Comparison of ENCODE assay signal across 1 cellular context in genomic region chr1:17405898-17406759, GRCh38.
TF ChIP-seq lines count a peak whose summit lies in the region.

No MANE protein-coding gene starts in this region.

TF ChIP-seq in HepG2, 621 proteins besides CTCF, POLR2A, EP300 and RAD21 (continued from another document and continues in another):
- TF ChIP-seq PAXIP1 (CRISPR knock-in tag; conservative IDR thresholded peaks at IDR 0.05) = 0 out of 2 replicates have a peak, but pooled peaks have one; percentile 13
- TF ChIP-seq ZNF574 (CRISPR knock-in tag; IDR thresholded peaks at IDR 0.05) = peak; percentile 93
- peak; percentile 78 for TF ChIP-seq XRCC5 (optimal IDR thresholded peaks at IDR 0.05; ENCODE audit: low read length)
- peak; percentile 79 for TF ChIP-seq ESRRA (CRISPR knock-in tag; IDR thresholded peaks at IDR 0.05; ENCODE audit: low read depth)
- TF ChIP-seq ZNF253 (CRISPR knock-in tag; IDR thresholded peaks at IDR 0.05; ENCODE audit: borderline replicate concordance) = no peak
- no peak for TF ChIP-seq JUND (CRISPR knock-in tag; IDR thresholded peaks at IDR 0.05)
- TF ChIP-seq SP1 (IDR thresholded peaks at IDR 0.05) = no peak
- TF ChIP-seq SP1 (CRISPR knock-in tag; IDR thresholded peaks at IDR 0.05) = no peak
- no peak for TF ChIP-seq MEF2D (CRISPR knock-in tag; IDR thresholded peaks at IDR 0.05)
- TF ChIP-seq ZNF609 (CRISPR knock-in tag; IDR thresholded peaks at IDR 0.05; ENCODE audit: borderline replicate concordance) = peak; percentile 30; the same call in 1 of the 2 replicates
- no peak for TF ChIP-seq GATAD1 (CRISPR knock-in tag; IDR thresholded peaks at IDR 0.05)
- no peak for TF ChIP-seq ZC3H4 (CRISPR knock-in tag; IDR thresholded peaks at IDR 0.05; ENCODE audit: borderline replicate concordance)
- no peak for TF ChIP-seq ZNF839 (CRISPR knock-in tag; IDR thresholded peaks at IDR 0.05; ENCODE audit: borderline replicate concordance)
- no peak for TF ChIP-seq KDM6A (CRISPR knock-in tag; IDR thresholded peaks at IDR 0.05; ENCODE audit: low read depth)
- no peak for TF ChIP-seq SMAD3 (CRISPR knock-in tag; IDR thresholded peaks at IDR 0.05)
- TF ChIP-seq NR2F6 (IDR thresholded peaks at IDR 0.05) = no peak
- TF ChIP-seq NR2F6 (CRISPR knock-in tag; IDR thresholded peaks at IDR 0.05) = peak; percentile 56; the same call in 1 of the 2 replicates
- peak; percentile 38 for TF ChIP-seq ZNF768 (CRISPR knock-in tag; IDR thresholded peaks at IDR 0.05)
- TF ChIP-seq ERF (CRISPR knock-in tag; IDR thresholded peaks at IDR 0.05) = no peak
- TF ChIP-seq ZMAT3 (CRISPR knock-in tag; conservative IDR thresholded peaks at IDR 0.05) = no peak
- no peak for TF ChIP-seq CSRNP2 (CRISPR knock-in tag; conservative IDR thresholded peaks at IDR 0.05; ENCODE audit: low read depth)
- TF ChIP-seq KMT2A (CRISPR knock-in tag; IDR thresholded peaks at IDR 0.05) = no peak
- TF ChIP-seq RBM39 (IDR thresholded peaks at IDR 0.05; ENCODE audit: low read depth, low read length, poor library complexity, severe bottlenecking) = no peak
- no peak for TF ChIP-seq YY1 (IDR thresholded peaks at IDR 0.05; ENCODE audit: insufficient read depth, insufficient replicate concordance, low read depth, low read length)
- TF ChIP-seq HNF4A (CRISPR knock-in tag; IDR thresholded peaks at IDR 0.05) = peak; percentile 93
- no peak for TF ChIP-seq TOE1 (CRISPR knock-in tag; IDR thresholded peaks at IDR 0.05)
- TF ChIP-seq ZNF75D (CRISPR knock-in tag; IDR thresholded peaks at IDR 0.05; ENCODE audit: borderline replicate concordance) = no peak
- no peak for TF ChIP-seq HOMEZ (CRISPR knock-in tag; IDR thresholded peaks at IDR 0.05; ENCODE audit: low read depth)
- TF ChIP-seq DMAP1 (CRISPR knock-in tag; IDR thresholded peaks at IDR 0.05) = no peak
- TF ChIP-seq ZNF12 (CRISPR knock-in tag; IDR thresholded peaks at IDR 0.05) = no peak
- TF ChIP-seq HDAC1 (CRISPR knock-in tag; IDR thresholded peaks at IDR 0.05) = 0 out of 2 replicates have a peak, but pooled peaks have one; percentile 45
- TF ChIP-seq ELK4 (CRISPR knock-in tag; IDR thresholded peaks at IDR 0.05; ENCODE audit: borderline replicate concordance) = no peak
- peak; percentile 77 for TF ChIP-seq HNF1B (CRISPR knock-in tag; IDR thresholded peaks at IDR 0.05)
- TF ChIP-seq ZNF510 (CRISPR knock-in tag; IDR thresholded peaks at IDR 0.05; ENCODE audit: low read depth) = no peak
- TF ChIP-seq SNRNP70 (IDR thresholded peaks at IDR 0.05; ENCODE audit: low read depth, low read length) = no peak
- TF ChIP-seq ZNF362 (CRISPR knock-in tag; IDR thresholded peaks at IDR 0.05; ENCODE audit: borderline replicate concordance) = no peak
- TF ChIP-seq ZNF580 (CRISPR knock-in tag; IDR thresholded peaks at IDR 0.05; ENCODE audit: borderline replicate concordance, low read depth) = 0 out of 2 replicates have a peak, but pooled peaks have one; percentile 30
- TF ChIP-seq ZNF782 (CRISPR knock-in tag; IDR thresholded peaks at IDR 0.05; ENCODE audit: borderline replicate concordance) = 0 out of 2 replicates have a peak, but pooled peaks have one; percentile 32
- no peak for TF ChIP-seq ZNF746 (CRISPR knock-in tag; IDR thresholded peaks at IDR 0.05)
- peak; percentile 14; the same call in 1 of the 2 replicates for TF ChIP-seq POLR2AphosphoS5 (IDR thresholded peaks at IDR 0.05; ENCODE audit: low read depth, low read length)
- no peak for TF ChIP-seq ZNF101 (CRISPR knock-in tag; IDR thresholded peaks at IDR 0.05; ENCODE audit: borderline replicate concordance, low read depth)
- TF ChIP-seq AGO2 (optimal IDR thresholded peaks at IDR 0.05; ENCODE audit: low read depth, low read length) = peak; percentile 85
- TF ChIP-seq GTF2F1 (IDR thresholded peaks at IDR 0.05; ENCODE audit: low read length) = no peak
- no peak for TF ChIP-seq ZBTB38 (CRISPR knock-in tag; IDR thresholded peaks at IDR 0.05)
